In genomic region chr14:69708586-69709169, GRCh38 we compare ENCODE assay signal across 8 cellular contexts. TPM values are rescaled to one million over a fixed set of nuclear protein-coding genes. Genes with fewer than 3 reads are reported as not detected.
DNase-seq lines count a peak whose midpoint lies in the region; ATAC-seq and TF ChIP-seq lines count a peak whose summit lies in the region.

No MANE protein-coding gene starts in this region.

- no peak for DNase-seq in AG09309 (ENCODE audit: low read depth)
- DNase-seq in H4 (ENCODE audit: low spot score): peak; percentile 16
- DNase-seq in fibroblast of gingiva (ENCODE audit: low read depth): peak; percentile 13
- DNase-seq in superior temporal gyrus (ENCODE audit: extremely low spot score): peak; percentile 74
- DNase-seq in effector CD8-positive, alpha-beta T cell (lab: John Stamatoyannopoulos, UW): no peak
- DNase-seq in inferior parietal cortex (ENCODE audit: extremely low spot score): no peak

- peak; percentile 76 for ATAC-seq in SK-N-SH treated with all-trans-retinoic acid at 6 μM for 48 hours
- no peak for ATAC-seq in GM18907 (IDR thresholded peaks at IDR 0.05; ENCODE audit: unreplicated experiment)

- TF ChIP-seq CTCF in AG09309 (IDR thresholded peaks at IDR 0.05; ENCODE audit: control insufficient read depth, insufficient read depth, low read depth, low read length, missing control alignments): peak; percentile 31

- H3K4me3 ChIP-seq in AG09309 (ENCODE audit: control insufficient read depth, low read depth, low read length): no peak overlapping the region

TF ChIP-seq in SK-N-SH treated with all-trans-retinoic acid at 6 μM for 48 hours, 23 proteins besides CTCF, POLR2A, EP300 and RAD21:
- TF ChIP-seq ZNF565 (CRISPR knock-in tag; conservative IDR thresholded peaks at IDR 0.05; ENCODE audit: low read depth) (no peak), ZNF8 (CRISPR knock-in tag; IDR thresholded peaks at IDR 0.05) (no peak), TCF4 (CRISPR knock-in tag; IDR thresholded peaks at IDR 0.05; ENCODE audit: borderline replicate concordance) (no peak), CREB5 (CRISPR knock-in tag; IDR thresholded peaks at IDR 0.05; ENCODE audit: low read depth) (no peak)
TF ChIP-seq in SK-N-SH treated with all-trans-retinoic acid at 6 μM for 48 hours: peak in this region for 0.

RNA-seq across cellular contexts. Expression of gene SRSF5, which starts 58.3 kb away (rescaled TPM):
- 83.3 and 86.9 TPM in 2 replicates for total RNA-seq in H4 (2014; rRNA removed; shearing (Covaris generic))

Comparison
In these comparisons a context has a peak if more than half of its experiments do, and no peak if none do; other contexts are left out.
1. DNase-seq: peak in H4 (single experiment), fibroblast of gingiva (single experiment) and superior temporal gyrus (single experiment); none in AG09309 (single experiment), effector CD8-positive, alpha-beta T cell (single experiment) and inferior parietal cortex (single experiment).